Comparison of ENCODE assay signal across 1 cellular context in genomic region chr10:132774905-132775863, GRCh38.
TF ChIP-seq lines count a peak whose summit lies in the region.

No MANE protein-coding gene starts in this region.

TF ChIP-seq in IMR-90, 13 proteins besides CTCF, POLR2A, EP300 and RAD21 (continued from another document):
- no peak for TF ChIP-seq USF2 (IDR thresholded peaks at IDR 0.05; ENCODE audit: low read depth, low read length)
- TF ChIP-seq MAFK (IDR thresholded peaks at IDR 0.05; ENCODE audit: low read depth, low read length): no peak
- TF ChIP-seq RCOR1 (IDR thresholded peaks at IDR 0.05; ENCODE audit: insufficient replicate concordance, low read length): no peak
- no peak for TF ChIP-seq BHLHE40 (IDR thresholded peaks at IDR 0.05; ENCODE audit: low read depth, low read length)
